8 cellular contexts compared by ENCODE assay signal in genomic region chr2:30366199-30366691, GRCh38.
DNase-seq lines count a peak whose midpoint lies in the region; ATAC-seq and TF ChIP-seq lines count a peak whose summit lies in the region.
"Had no signal": no experiment of that assay in that cellular context is flagged by ENCODE, and none has a peak within 500 bp of the region (broad histone marks: within the 10 kb centered on the region; RNA-seq: fewer than 3 reads in every experiment).

No MANE protein-coding gene starts in this region.

- peak overlapping the region; percentile 70 for H3K27ac Mint-ChIP-seq in activated CD4-positive, alpha-beta T cell treated with anti-CD3 and anti-CD28 coated beads, Interleukin-2, amount 10 ng/mL, durations not matched to agents 7 days and 5 days

- no peak overlapping the region for H3K4me3 Mint-ChIP-seq in activated CD4-positive, alpha-beta T cell treated with anti-CD3 and anti-CD28 coated beads, Interleukin-2, amount 10 ng/mL, durations not matched to agents 7 days and 5 days

- no peaks in the 10 kb centered on the region for H3K36me3 ChIP-seq in esophagus muscularis mucosa
- no peaks in the 10 kb centered on the region for H3K36me3 ChIP-seq in prostate gland

- no peak for TF ChIP-seq EP300 in esophagus muscularis mucosa (IDR thresholded peaks at IDR 0.05)

- H3K4me1 ChIP-seq in esophagus muscularis mucosa (peaks cover 32 to 53% (median 45%) of the 10 kb centered on the region in 4 donors), prostate gland (replicated peaks) (no peaks in the 10 kb centered on the region)

- peak overlapping the region; percentile 14 to 54 (median 38) for H3K27ac ChIP-seq in esophagus muscularis mucosa (replicated peaks in 1 of 4)
- H3K27ac ChIP-seq in prostate gland: no peak overlapping the region
- H3K27ac ChIP-seq: dorsolateral prefrontal cortex had no signal

- WGBS in esophagus muscularis mucosa: 46% methylated on average over 8 of the region's 10 CpGs
- 74% methylated on average over 10 of the region's 10 CpGs for WGBS in prostate gland

- peaks cover 38% of the 10 kb centered on the region for H3K4me1 Mint-ChIP-seq in activated CD4-positive, alpha-beta T cell treated with anti-CD3 and anti-CD28 coated beads, Interleukin-2, amount 10 ng/mL, durations not matched to agents 7 days and 5 days

- H3K27me3 ChIP-seq in esophagus muscularis mucosa (no peaks in the 10 kb centered on the region), prostate gland (replicated peaks; ENCODE audit: insufficient read depth) (no peaks in the 10 kb centered on the region)

- H3K4me3 ChIP-seq in esophagus muscularis mucosa (no peak overlapping the region), prostate gland (no peak overlapping the region)
- H3K4me3 ChIP-seq: dorsolateral prefrontal cortex had no signal

- TF ChIP-seq CTCF in esophagus muscularis mucosa (IDR thresholded peaks at IDR 0.05) (no peak), prostate gland (IDR thresholded peaks at IDR 0.05) (no peak)

- H3K9me3 ChIP-seq in esophagus muscularis mucosa (no peaks in the 10 kb centered on the region), prostate gland (no peaks in the 10 kb centered on the region)

- no peak for TF ChIP-seq POLR2A in esophagus muscularis mucosa (IDR thresholded peaks at IDR 0.05; ENCODE audit: low read depth)
- TF ChIP-seq POLR2A in prostate gland (IDR thresholded peaks at IDR 0.05): no peak

- DNase-seq in HCEC 1CT (peak; percentile 76), esophagus muscularis mucosa (ENCODE audit: extremely low spot score) (no peak), prostate gland (ENCODE audit: low spot score) (no peak), HUDEP-2 (lab: John Stamatoyannopoulos, UW; ENCODE audit: unreplicated experiment in 76 of 76) (no peak)
- peak; percentile 10 for DNase-seq in activated CD4-positive, alpha-beta T cell treated with anti-CD3 and anti-CD28 coated beads, Interleukin-2, amount 10 ng/mL, durations not matched to agents 7 days and 5 days
- peak; percentile 61 for DNase-seq in stimulated activated CD8-positive, alpha-beta memory T cell treated with anti-CD3 and anti-CD28 coated beads, Interleukin-4, amount 100 ng/mL, for 48 hours
- DNase-seq: dorsolateral prefrontal cortex had no signal

- POLR2A ChIA-PET in activated CD4-positive, alpha-beta T cell treated with anti-CD3 and anti-CD28 coated beads, Interleukin-2, amount 10 ng/mL, durations not matched to agents 7 days and 5 days (lab: Charles Lee): no interaction called here

- H3K9me3 Mint-ChIP-seq in activated CD4-positive, alpha-beta T cell treated with anti-CD3 and anti-CD28 coated beads, Interleukin-2, amount 10 ng/mL, durations not matched to agents 7 days and 5 days: no peaks in the 10 kb centered on the region

- intact Hi-C loops in esophagus muscularis mucosa (cut with DNase I) (no loop called here), prostate gland (cut with DNase I) (no loop called here)

- no peak for ATAC-seq in HG03139 (IDR thresholded peaks at IDR 0.05; ENCODE audit: unreplicated experiment)

- H3K36me3 Mint-ChIP-seq in activated CD4-positive, alpha-beta T cell treated with anti-CD3 and anti-CD28 coated beads, Interleukin-2, amount 10 ng/mL, durations not matched to agents 7 days and 5 days (ENCODE audit: low read depth): no peaks in the 10 kb centered on the region

- H3K27me3 Mint-ChIP-seq in activated CD4-positive, alpha-beta T cell treated with anti-CD3 and anti-CD28 coated beads, Interleukin-2, amount 10 ng/mL, durations not matched to agents 7 days and 5 days: no peaks in the 10 kb centered on the region

- CTCF ChIA-PET in activated CD4-positive, alpha-beta T cell treated with anti-CD3 and anti-CD28 coated beads, Interleukin-2, amount 10 ng/mL, durations not matched to agents 7 days and 5 days (lab: Charles Lee): interaction anchor here (1.3 to 1.6 kb wide), 3 partner anchors 10 to 30 kb away, joined by 3 to 4 read pairs (median 4); no protein-coding TSS in a partner anchor

Comparison
In these comparisons a context has a peak if more than half of its experiments do, and no peak if none do; other contexts are left out.
1. DNase-seq: peak in HCEC 1CT (single experiment), activated CD4-positive, alpha-beta T cell treated with anti-CD3 and anti-CD28 coated beads, Interleukin-2, amount 10 ng/mL, durations not matched to agents 7 days and 5 days (single experiment) and stimulated activated CD8-positive, alpha-beta memory T cell treated with anti-CD3 and anti-CD28 coated beads, Interleukin-4, amount 100 ng/mL, for 48 hours (single experiment); none in esophagus muscularis mucosa (single experiment), prostate gland (single experiment) and HUDEP-2 (0 of 76).
2. H3K27ac ChIP-seq: peak in esophagus muscularis mucosa (4 of 4); none in prostate gland (0 of 2).